Comparison of ENCODE assay signal across 8 cellular contexts in genomic region chr4:244471-244870, GRCh38.
A peak's percentile ranks its signal among the peaks of the same experiment; 100 is the strongest.
DNase-seq lines count a peak whose midpoint lies in the region; ATAC-seq and TF ChIP-seq lines count a peak whose summit lies in the region.

No MANE protein-coding gene starts in this region.

- no peaks in the 10 kb centered on the region for H3K27me3 Mint-ChIP-seq in type B pancreatic cell

- DNase-seq in Daoy (ENCODE audit: low read depth) (peak; percentile 17), LNCaP clone FGC (ENCODE audit: low read depth) (peak; percentile 1), choroid plexus epithelial cell (ENCODE audit: low read depth) (peak; percentile 21), mucosa of gallbladder (ENCODE audit: low spot score) (peak; percentile 44), type B pancreatic cell (ENCODE audit: extremely low spot score, unreplicated experiment) (no peak)

- no peaks in the 10 kb centered on the region for H3K4me1 Mint-ChIP-seq in type B pancreatic cell (ENCODE audit: unreplicated experiment)

- H3K36me3 Mint-ChIP-seq in type B pancreatic cell: peaks cover 12% of the 10 kb centered on the region

- TF ChIP-seq CTCF in LNCaP clone FGC (IDR thresholded peaks at IDR 0.05; ENCODE audit: control insufficient read depth, extremely low read depth, insufficient read depth): peak; percentile 42
- peak; percentile 43 for TF ChIP-seq CTCF in WI38 (IDR thresholded peaks at IDR 0.05; ENCODE audit: low read depth, low read length)
- TF ChIP-seq CTCF in choroid plexus epithelial cell (conservative IDR thresholded peaks at IDR 0.05; ENCODE audit: low read depth, low read length): peak; percentile 51
- peak; percentile 68 for TF ChIP-seq CTCF in type B pancreatic cell (conservative IDR thresholded peaks at IDR 0.05)

- H3K27ac Mint-ChIP-seq in type B pancreatic cell: no peak overlapping the region

- H3K4me3 Mint-ChIP-seq in type B pancreatic cell: no peak overlapping the region

- H3K9me3 Mint-ChIP-seq in type B pancreatic cell: peaks cover 10% of the 10 kb centered on the region

- no peak overlapping the region for H3K4me3 ChIP-seq in LNCaP clone FGC (ENCODE audit: low read depth, low read length)
- H3K4me3 ChIP-seq in WI38 (ENCODE audit: low read depth, low read length): no peak overlapping the region
- no peak overlapping the region for H3K4me3 ChIP-seq in choroid plexus epithelial cell (ENCODE audit: low read depth, low read length)

- ATAC-seq in esophagus mucosa (no peak), GM18511 (IDR thresholded peaks at IDR 0.05; ENCODE audit: unreplicated experiment) (no peak)
